ENCODE assay signal across 25 cellular contexts in genomic region chr9:14662060-14662453, GRCh38.
"Had no signal": no experiment of that assay in that cellular context is flagged by ENCODE, and none has a peak within 500 bp of the region (broad histone marks: within the 10 kb centered on the region; RNA-seq: fewer than 3 reads in every experiment).

No MANE protein-coding gene starts in this region.

- H3K4me1 ChIP-seq: stomach, suprapubic skin, testis, thyroid gland, tibial artery, tibial nerve, transverse colon, upper lobe of left lung, upper lobe of right lung, uterus, vagina had no signal

- ATAC-seq: stimulated activated effector memory CD8-positive, alpha-beta T cell treated with anti-CD3 and anti-CD28 coated beads, Interleukin-12 subunit alpha, Interleukin-12 subunit beta, amount 100 ng/mL, for 72 hours; stimulated activated memory B cell treated with anti-CD40 and anti-IgM and Interleukin-4, amounts not matched to agents 10 μg/mL and 1 μg/mL and 100 μg/mL, for 72 hours; stimulated activated naive B cell treated with anti-CD40 and anti-IgM and Interleukin-4, amounts not matched to agents 10 μg/mL and 1 μg/mL and 100 μg/mL, for 72 hours; stimulated activated naive CD8-positive, alpha-beta T cell treated with anti-CD3 and anti-CD28 coated beads, Interleukin-15, amount 100 ng/mL, for 72 hours; stimulated activated naive CD8-positive, alpha-beta T cell treated with anti-CD3 and anti-CD28 coated beads, Interleukin-15, Interleukin-2, amounts not matched to agents 100 U/mL and 50 U/mL, for 24 hours; upper lobe of right lung had no signal

- H3K9me3 ChIP-seq: stomach, suprapubic skin, testis, thoracic aorta, thyroid gland, tibial artery, tibial nerve, transverse colon, upper lobe of left lung, upper lobe of right lung, uterus, vagina had no signal

- H3K36me3 ChIP-seq: thyroid gland, uterus had no signal

- H3K27ac ChIP-seq: stomach, suprapubic skin, testis, thoracic aorta, thyroid gland, tibial artery, tibial nerve, transverse colon, upper lobe of left lung, upper lobe of right lung, uterus, vagina had no signal

- DNase-seq: stimulated activated CD4-positive, alpha-beta T cell treated with anti-CD3 and anti-CD28 coated beads, Interleukin-2, amount 100 ng/mL, for 48 hours; stimulated activated CD4-positive, alpha-beta T cell treated with anti-CD3 and anti-CD28 coated beads, Interleukin-4, amount 100 ng/mL, for 1 hour; stimulated activated CD4-positive, alpha-beta T cell treated with anti-CD3 and anti-CD28 coated beads, Interleukin-4, amount 100 ng/mL, for 24 hours; stimulated activated CD4-positive, alpha-beta T cell treated with anti-CD3 and anti-CD28 coated beads, Interleukin-4, amount 100 ng/mL, for 4 hours; stimulated activated CD8-positive, alpha-beta memory T cell treated with anti-CD3 and anti-CD28 coated beads, Interleukin-4, amount 100 ng/mL, for 48 hours; stimulated activated naive B cell treated with anti-CD40 and anti-IgM and Interleukin-4, amounts not matched to agents 10 μg/mL and 1 μg/mL and 100 μg/mL, for 72 hours; stimulated activated naive CD4-positive, alpha-beta T cell; stimulated activated naive CD4-positive, alpha-beta T cell treated with Interleukin-2 at 50 U/mL for 16 hours; stimulated activated naive CD8-positive, alpha-beta T cell treated with anti-CD3 and anti-CD28 coated beads, Interleukin-15, amount 100 ng/mL, for 72 hours; stimulated activated naive CD8-positive, alpha-beta T cell treated with anti-CD3 and anti-CD28 coated beads, Interleukin-15, Interleukin-2, amounts not matched to agents 100 U/mL and 50 U/mL, for 24 hours; stomach; substantia nigra; testis; thyroid gland; tibial artery; transverse colon; upper lobe of left lung; upper lobe of right lung; uterus had no signal

- H3K4me3 ChIP-seq: stomach, suprapubic skin, testis, thoracic aorta, thyroid gland, tibial artery, tibial nerve, transverse colon, upper lobe of left lung, upper lobe of right lung, uterus, vagina had no signal

- H3K27me3 ChIP-seq: stomach, suprapubic skin, testis, thyroid gland, tibial artery, tibial nerve, transverse colon, upper lobe of left lung, upper lobe of right lung, uterus, vagina had no signal
